In genomic region chrY:17238406-17238805, GRCh38 we compare ENCODE assay signal across 30 cellular contexts.
"Had no signal": no experiment of that assay in that cellular context is flagged by ENCODE, and none has a peak within 500 bp of the region (broad histone marks: within the 10 kb centered on the region; RNA-seq: fewer than 3 reads in every experiment).

No MANE protein-coding gene starts in this region.

- H3K4me3 ChIP-seq: adrenal gland, ascending aorta, coronary artery, hepatocyte, lower lobe of right lung, neural progenitor cell, spleen, thoracic aorta had no signal

- H3K4me1 Mint-ChIP-seq: activated B cell treated with CpG ODN at 0.5 μM for 24 hours; activated CD4-positive, alpha-beta T cell treated with anti-CD3 and anti-CD28 coated beads for 36 hours; central memory CD8-positive, alpha-beta T cell; immature natural killer cell; mesothelial cell of epicardium; naive thymus-derived CD8-positive, alpha-beta T cell; neural progenitor cell; T-cell had no signal

- H3K27me3 Mint-ChIP-seq: activated B cell treated with CpG ODN at 0.5 μM for 24 hours; activated CD4-positive, alpha-beta T cell treated with anti-CD3 and anti-CD28 coated beads for 36 hours; activated naive CD8-positive, alpha-beta T cell; activated T-cell treated with anti-CD3 and anti-CD28 coated beads, Interleukin-2, amount 50 U/mL, for 24 hours; central memory CD8-positive, alpha-beta T cell; naive thymus-derived CD8-positive, alpha-beta T cell; progenitor cell of endocrine pancreas; T-cell; type B pancreatic cell had no signal

- H3K27ac ChIP-seq: adrenal gland, ascending aorta, coronary artery, hepatocyte, lower lobe of right lung, neural progenitor cell, spleen, thoracic aorta had no signal

- H3K36me3 ChIP-seq: adrenal gland, ascending aorta, lower lobe of right lung, neural progenitor cell, spleen, thoracic aorta had no signal

- DNase-seq: activated B cell treated with CpG ODN at 0.5 μM for 24 hours; activated CD4-positive, alpha-beta T cell treated with anti-CD3 and anti-CD28 coated beads for 36 hours; activated CD4-positive, alpha-beta T cell treated with anti-CD3 and anti-CD28 coated beads, Interleukin-2, amount 50 U/mL, for 4 hours; activated CD8-positive, alpha-beta memory T cell treated with anti-CD3 and anti-CD28 coated beads for 24 hours; activated CD8-positive, alpha-beta memory T cell treated with anti-CD3 and anti-CD28 coated beads, Interleukin-2, amount 50 U/mL, for 4 hours; activated naive CD4-positive, alpha-beta T cell; activated T-cell treated with anti-CD3 and anti-CD28 coated beads, Interleukin-2, amount 50 U/mL, for 24 hours; erythroblast; foreskin fibroblast; immature natural killer cell; lower lobe of right lung; naive thymus-derived CD8-positive, alpha-beta T cell; spleen; stimulated activated CD4-positive, alpha-beta T cell treated with anti-CD3 and anti-CD28 coated beads, Interleukin-4, amount 100 ng/mL, for 1 hour; stimulated activated naive CD4-positive, alpha-beta T cell; T-cell had no signal

- H3K4me3 Mint-ChIP-seq: activated B cell treated with CpG ODN at 0.5 μM for 24 hours; activated CD4-positive, alpha-beta T cell treated with anti-CD3 and anti-CD28 coated beads for 36 hours; activated naive CD8-positive, alpha-beta T cell; activated T-cell treated with anti-CD3 and anti-CD28 coated beads, Interleukin-2, amount 50 U/mL, for 24 hours; central memory CD8-positive, alpha-beta T cell; immature natural killer cell; mesothelial cell of epicardium; naive thymus-derived CD8-positive, alpha-beta T cell; neural progenitor cell; T-cell; T-helper 2 cell treated with Interferon-gamma antibody and Interleukin-4, amounts not matched to agents 5 μg/mL and 100 μg/mL, for 36 hours; type B pancreatic cell had no signal

- H3K9me3 Mint-ChIP-seq: activated T-cell treated with anti-CD3 and anti-CD28 coated beads, Interleukin-2, amount 50 U/mL, for 24 hours; mesothelial cell of epicardium; neural progenitor cell; type B pancreatic cell had no signal

- H3K27me3 ChIP-seq: adrenal gland, ascending aorta, hepatocyte, neural progenitor cell, spleen had no signal

- H3K36me3 Mint-ChIP-seq: activated naive CD8-positive, alpha-beta T cell; immature natural killer cell; mesothelial cell of epicardium; naive thymus-derived CD8-positive, alpha-beta T cell; neural progenitor cell; T-cell; type B pancreatic cell had no signal

- H3K27ac Mint-ChIP-seq: activated B cell treated with CpG ODN at 0.5 μM for 24 hours; activated CD4-positive, alpha-beta T cell treated with anti-CD3 and anti-CD28 coated beads for 36 hours; activated naive CD8-positive, alpha-beta T cell; activated T-cell treated with anti-CD3 and anti-CD28 coated beads, Interleukin-2, amount 50 U/mL, for 24 hours; activated T-helper 2 cell treated with anti-CD3 and anti-CD28 coated beads, Interferon-gamma antibody, Interleukin-2, Interleukin-4, amounts not matched to agents 10 μg/mL and 5 μg/mL and 100 μg/mL, durations not matched to agents 14 hours and 24 hours and 36 hours; immature natural killer cell; mesothelial cell of epicardium; naive thymus-derived CD8-positive, alpha-beta T cell; neural progenitor cell; progenitor cell of endocrine pancreas; T-cell; T-helper 2 cell treated with Interferon-gamma antibody and Interleukin-4, amounts not matched to agents 5 μg/mL and 100 μg/mL, for 36 hours; type B pancreatic cell had no signal

- H3K4me1 ChIP-seq: adrenal gland, ascending aorta, lower lobe of right lung, neural progenitor cell, spleen had no signal

- ATAC-seq: activated CD4-positive, alpha-beta T cell treated with anti-CD3 and anti-CD28 coated beads for 36 hours; left lobe of liver; lower lobe of right lung; naive thymus-derived CD8-positive, alpha-beta T cell; T-cell had no signal
